Comparison of ENCODE assay signal across 1 cellular context in the genomic region with DNA sequence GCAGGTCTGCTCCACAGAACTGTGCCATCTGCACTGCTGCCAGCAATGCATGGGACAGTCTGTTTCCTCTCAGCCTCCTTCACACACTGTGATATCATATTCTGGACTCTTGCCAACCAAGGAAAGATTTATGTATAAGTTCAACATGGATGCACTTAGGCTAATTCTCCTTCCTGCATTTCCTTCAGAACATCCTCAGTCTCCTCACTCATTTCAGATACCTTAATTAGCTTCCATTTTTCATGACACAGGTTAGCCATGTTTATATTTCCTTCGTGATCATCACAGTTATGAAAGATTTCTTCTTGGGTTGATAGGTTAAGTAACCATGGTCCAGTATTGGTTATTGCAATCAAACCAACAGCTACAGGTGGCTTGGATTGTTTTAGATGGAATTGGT.
TF ChIP-seq lines count a peak whose summit lies in the region.

No MANE protein-coding gene starts in this region.

TF ChIP-seq in K562, 482 proteins besides CTCF, POLR2A, EP300 and RAD21 (continued from another document and continues in another):
- TF ChIP-seq, protein P1, sequence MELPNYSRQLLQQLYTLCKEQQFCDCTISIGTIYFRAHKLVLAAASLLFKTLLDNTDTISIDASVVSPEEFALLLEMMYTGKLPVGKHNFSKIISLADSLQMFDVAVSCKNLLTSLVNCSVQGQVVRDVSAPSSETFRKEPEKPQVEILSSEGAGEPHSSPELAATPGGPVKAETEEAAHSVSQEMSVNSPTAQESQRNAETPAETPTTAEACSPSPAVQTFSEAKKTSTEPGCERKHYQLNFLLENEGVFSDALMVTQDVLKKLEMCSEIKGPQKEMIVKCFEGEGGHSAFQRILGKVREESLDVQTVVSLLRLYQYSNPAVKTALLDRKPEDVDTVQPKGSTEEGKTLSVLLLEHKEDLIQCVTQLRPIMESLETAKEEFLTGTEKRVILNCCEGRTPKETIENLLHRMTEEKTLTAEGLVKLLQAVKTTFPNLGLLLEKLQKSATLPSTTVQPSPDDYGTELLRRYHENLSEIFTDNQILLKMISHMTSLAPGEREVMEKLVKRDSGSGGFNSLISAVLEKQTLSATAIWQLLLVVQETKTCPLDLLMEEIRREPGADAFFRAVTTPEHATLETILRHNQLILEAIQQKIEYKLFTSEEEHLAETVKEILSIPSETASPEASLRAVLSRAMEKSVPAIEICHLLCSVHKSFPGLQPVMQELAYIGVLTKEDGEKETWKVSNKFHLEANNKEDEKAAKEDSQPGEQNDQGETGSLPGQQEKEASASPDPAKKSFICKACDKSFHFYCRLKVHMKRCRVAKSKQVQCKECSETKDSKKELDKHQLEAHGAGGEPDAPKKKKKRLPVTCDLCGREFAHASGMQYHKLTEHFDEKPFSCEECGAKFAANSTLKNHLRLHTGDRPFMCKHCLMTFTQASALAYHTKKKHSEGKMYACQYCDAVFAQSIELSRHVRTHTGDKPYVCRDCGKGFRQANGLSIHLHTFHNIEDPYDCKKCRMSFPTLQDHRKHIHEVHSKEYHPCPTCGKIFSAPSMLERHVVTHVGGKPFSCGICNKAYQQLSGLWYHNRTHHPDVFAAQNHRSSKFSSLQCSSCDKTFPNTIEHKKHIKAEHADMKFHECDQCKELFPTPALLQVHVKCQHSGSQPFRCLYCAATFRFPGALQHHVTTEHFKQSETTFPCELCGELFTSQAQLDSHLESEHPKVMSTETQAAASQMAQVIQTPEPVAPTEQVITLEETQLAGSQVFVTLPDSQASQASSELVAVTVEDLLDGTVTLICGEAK (IDR thresholded peaks at IDR 0.05), result no peak
- TF ChIP-seq, protein P1 (CRISPR knock-in tag; IDR thresholded peaks at IDR 0.05), result no peak
- TF ChIP-seq, protein P2, sequence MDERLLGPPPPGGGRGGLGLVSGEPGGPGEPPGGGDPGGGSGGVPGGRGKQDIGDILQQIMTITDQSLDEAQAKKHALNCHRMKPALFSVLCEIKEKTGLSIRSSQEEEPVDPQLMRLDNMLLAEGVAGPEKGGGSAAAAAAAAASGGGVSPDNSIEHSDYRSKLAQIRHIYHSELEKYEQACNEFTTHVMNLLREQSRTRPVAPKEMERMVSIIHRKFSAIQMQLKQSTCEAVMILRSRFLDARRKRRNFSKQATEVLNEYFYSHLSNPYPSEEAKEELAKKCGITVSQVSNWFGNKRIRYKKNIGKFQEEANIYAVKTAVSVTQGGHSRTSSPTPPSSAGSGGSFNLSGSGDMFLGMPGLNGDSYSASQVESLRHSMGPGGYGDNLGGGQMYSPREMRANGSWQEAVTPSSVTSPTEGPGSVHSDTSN (CRISPR knock-in tag; IDR thresholded peaks at IDR 0.05; ENCODE audit: low read depth), result no peak
- TF ChIP-seq, protein P2 (tag; conservative IDR thresholded peaks at IDR 0.05; ENCODE audit: low read depth), result peak; percentile 91
- TF ChIP-seq KAT8 (IDR thresholded peaks at IDR 0.05; ENCODE audit: low read depth) (no peak), DDX20 (tag; IDR thresholded peaks at IDR 0.05; ENCODE audit: low read depth) (peak; percentile 92), BCL6 (CRISPR knock-in tag; IDR thresholded peaks at IDR 0.05) (0 out of 2 replicates have a peak, but pooled peaks have one; percentile 53), SAP30 (IDR thresholded peaks at IDR 0.05; ENCODE audit: borderline replicate concordance, insufficient read depth, low read depth, low read length, poor library complexity, severe bottlenecking) (no peak), ZNF239 (CRISPR knock-in tag; IDR thresholded peaks at IDR 0.05) (peak; percentile 81), RCOR1 (IDR thresholded peaks at IDR 0.05; ENCODE audit: borderline replicate concordance in 1 of 2, low read depth in 2 of 2, low read length in 2 of 2) (no peak), ZNF41 (CRISPR knock-in tag; conservative IDR thresholded peaks at IDR 0.05) (peak; percentile 80; the same call in 1 of the 2 replicates), MAFK (IDR thresholded peaks at IDR 0.05; ENCODE audit: low read length) (no peak), NR2C2 (CRISPR knock-in tag; IDR thresholded peaks at IDR 0.05) (no peak), NR2C2 (tag; IDR thresholded peaks at IDR 0.05) (peak; percentile 48; the same call in 1 of the 2 replicates), PTRF (tag; IDR thresholded peaks at IDR 0.05) (peak; percentile 94), NCOA1 (IDR thresholded peaks at IDR 0.05; ENCODE audit: low read depth) (no peak)
- TF ChIP-seq, protein P3, sequence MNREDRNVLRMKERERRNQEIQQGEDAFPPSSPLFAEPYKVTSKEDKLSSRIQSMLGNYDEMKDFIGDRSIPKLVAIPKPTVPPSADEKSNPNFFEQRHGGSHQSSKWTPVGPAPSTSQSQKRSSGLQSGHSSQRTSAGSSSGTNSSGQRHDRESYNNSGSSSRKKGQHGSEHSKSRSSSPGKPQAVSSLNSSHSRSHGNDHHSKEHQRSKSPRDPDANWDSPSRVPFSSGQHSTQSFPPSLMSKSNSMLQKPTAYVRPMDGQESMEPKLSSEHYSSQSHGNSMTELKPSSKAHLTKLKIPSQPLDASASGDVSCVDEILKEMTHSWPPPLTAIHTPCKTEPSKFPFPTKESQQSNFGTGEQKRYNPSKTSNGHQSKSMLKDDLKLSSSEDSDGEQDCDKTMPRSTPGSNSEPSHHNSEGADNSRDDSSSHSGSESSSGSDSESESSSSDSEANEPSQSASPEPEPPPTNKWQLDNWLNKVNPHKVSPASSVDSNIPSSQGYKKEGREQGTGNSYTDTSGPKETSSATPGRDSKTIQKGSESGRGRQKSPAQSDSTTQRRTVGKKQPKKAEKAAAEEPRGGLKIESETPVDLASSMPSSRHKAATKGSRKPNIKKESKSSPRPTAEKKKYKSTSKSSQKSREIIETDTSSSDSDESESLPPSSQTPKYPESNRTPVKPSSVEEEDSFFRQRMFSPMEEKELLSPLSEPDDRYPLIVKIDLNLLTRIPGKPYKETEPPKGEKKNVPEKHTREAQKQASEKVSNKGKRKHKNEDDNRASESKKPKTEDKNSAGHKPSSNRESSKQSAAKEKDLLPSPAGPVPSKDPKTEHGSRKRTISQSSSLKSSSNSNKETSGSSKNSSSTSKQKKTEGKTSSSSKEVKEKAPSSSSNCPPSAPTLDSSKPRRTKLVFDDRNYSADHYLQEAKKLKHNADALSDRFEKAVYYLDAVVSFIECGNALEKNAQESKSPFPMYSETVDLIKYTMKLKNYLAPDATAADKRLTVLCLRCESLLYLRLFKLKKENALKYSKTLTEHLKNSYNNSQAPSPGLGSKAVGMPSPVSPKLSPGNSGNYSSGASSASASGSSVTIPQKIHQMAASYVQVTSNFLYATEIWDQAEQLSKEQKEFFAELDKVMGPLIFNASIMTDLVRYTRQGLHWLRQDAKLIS (CRISPR knock-in tag; IDR thresholded peaks at IDR 0.05), result no peak
- TF ChIP-seq, protein P4, sequence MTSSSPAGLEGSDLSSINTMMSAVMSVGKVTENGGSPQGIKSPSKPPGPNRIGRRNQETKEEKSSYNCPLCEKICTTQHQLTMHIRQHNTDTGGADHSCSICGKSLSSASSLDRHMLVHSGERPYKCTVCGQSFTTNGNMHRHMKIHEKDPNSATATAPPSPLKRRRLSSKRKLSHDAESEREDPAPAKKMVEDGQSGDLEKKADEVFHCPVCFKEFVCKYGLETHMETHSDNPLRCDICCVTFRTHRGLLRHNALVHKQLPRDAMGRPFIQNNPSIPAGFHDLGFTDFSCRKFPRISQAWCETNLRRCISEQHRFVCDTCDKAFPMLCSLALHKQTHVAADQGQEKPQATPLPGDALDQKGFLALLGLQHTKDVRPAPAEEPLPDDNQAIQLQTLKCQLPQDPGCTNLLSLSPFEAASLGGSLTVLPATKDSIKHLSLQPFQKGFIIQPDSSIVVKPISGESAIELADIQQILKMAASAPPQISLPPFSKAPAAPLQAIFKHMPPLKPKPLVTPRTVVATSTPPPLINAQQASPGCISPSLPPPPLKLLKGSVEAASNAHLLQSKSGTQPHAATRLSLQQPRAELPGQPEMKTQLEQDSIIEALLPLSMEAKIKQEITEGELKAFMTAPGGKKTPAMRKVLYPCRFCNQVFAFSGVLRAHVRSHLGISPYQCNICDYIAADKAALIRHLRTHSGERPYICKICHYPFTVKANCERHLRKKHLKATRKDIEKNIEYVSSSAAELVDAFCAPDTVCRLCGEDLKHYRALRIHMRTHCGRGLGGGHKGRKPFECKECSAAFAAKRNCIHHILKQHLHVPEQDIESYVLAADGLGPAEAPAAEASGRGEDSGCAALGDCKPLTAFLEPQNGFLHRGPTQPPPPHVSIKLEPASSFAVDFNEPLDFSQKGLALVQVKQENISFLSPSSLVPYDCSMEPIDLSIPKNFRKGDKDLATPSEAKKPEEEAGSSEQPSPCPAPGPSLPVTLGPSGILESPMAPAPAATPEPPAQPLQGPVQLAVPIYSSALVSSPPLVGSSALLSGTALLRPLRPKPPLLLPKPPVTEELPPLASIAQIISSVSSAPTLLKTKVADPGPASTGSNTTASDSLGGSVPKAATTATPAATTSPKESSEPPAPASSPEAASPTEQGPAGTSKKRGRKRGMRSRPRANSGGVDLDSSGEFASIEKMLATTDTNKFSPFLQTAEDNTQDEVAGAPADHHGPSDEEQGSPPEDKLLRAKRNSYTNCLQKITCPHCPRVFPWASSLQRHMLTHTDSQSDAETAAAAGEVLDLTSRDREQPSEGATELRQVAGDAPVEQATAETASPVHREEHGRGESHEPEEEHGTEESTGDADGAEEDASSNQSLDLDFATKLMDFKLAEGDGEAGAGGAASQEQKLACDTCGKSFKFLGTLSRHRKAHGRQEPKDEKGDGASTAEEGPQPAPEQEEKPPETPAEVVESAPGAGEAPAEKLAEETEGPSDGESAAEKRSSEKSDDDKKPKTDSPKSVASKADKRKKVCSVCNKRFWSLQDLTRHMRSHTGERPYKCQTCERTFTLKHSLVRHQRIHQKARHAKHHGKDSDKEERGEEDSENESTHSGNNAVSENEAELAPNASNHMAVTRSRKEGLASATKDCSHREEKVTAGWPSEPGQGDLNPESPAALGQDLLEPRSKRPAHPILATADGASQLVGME (CRISPR knock-in tag; IDR thresholded peaks at IDR 0.05), result no peak
- TF ChIP-seq, protein P5, sequence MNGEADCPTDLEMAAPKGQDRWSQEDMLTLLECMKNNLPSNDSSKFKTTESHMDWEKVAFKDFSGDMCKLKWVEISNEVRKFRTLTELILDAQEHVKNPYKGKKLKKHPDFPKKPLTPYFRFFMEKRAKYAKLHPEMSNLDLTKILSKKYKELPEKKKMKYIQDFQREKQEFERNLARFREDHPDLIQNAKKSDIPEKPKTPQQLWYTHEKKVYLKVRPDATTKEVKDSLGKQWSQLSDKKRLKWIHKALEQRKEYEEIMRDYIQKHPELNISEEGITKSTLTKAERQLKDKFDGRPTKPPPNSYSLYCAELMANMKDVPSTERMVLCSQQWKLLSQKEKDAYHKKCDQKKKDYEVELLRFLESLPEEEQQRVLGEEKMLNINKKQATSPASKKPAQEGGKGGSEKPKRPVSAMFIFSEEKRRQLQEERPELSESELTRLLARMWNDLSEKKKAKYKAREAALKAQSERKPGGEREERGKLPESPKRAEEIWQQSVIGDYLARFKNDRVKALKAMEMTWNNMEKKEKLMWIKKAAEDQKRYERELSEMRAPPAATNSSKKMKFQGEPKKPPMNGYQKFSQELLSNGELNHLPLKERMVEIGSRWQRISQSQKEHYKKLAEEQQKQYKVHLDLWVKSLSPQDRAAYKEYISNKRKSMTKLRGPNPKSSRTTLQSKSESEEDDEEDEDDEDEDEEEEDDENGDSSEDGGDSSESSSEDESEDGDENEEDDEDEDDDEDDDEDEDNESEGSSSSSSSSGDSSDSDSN (IDR thresholded peaks at IDR 0.05; ENCODE audit: borderline replicate concordance in 1 of 2, low read depth in 2 of 2, low read length in 2 of 2), result no peak
- TF ChIP-seq, protein P6, sequence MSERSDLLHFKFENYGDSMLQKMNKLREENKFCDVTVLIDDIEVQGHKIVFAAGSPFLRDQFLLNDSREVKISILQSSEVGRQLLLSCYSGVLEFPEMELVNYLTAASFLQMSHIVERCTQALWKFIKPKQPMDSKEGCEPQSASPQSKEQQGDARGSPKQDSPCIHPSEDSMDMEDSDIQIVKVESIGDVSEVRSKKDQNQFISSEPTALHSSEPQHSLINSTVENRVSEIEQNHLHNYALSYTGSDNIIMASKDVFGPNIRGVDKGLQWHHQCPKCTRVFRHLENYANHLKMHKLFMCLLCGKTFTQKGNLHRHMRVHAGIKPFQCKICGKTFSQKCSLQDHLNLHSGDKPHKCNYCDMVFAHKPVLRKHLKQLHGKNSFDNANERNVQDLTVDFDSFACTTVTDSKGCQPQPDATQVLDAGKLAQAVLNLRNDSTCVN (CRISPR knock-in tag; IDR thresholded peaks at IDR 0.05), result 0 out of 2 replicates have a peak, but pooled peaks have one; percentile 61
- TF ChIP-seq, protein P7, sequence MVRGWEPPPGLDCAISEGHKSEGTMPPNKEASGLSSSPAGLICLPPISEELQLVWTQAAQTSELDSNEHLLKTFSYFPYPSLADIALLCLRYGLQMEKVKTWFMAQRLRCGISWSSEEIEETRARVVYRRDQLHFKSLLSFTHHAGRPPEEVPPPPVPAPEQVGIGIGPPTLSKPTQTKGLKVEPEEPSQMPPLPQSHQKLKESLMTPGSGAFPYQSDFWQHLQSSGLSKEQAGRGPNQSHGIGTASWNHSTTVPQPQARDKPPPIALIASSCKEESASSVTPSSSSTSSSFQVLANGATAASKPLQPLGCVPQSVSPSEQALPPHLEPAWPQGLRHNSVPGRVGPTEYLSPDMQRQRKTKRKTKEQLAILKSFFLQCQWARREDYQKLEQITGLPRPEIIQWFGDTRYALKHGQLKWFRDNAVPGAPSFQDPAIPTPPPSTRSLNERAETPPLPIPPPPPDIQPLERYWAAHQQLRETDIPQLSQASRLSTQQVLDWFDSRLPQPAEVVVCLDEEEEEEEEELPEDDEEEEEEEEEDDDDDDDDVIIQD (CRISPR knock-in tag; IDR thresholded peaks at IDR 0.05), result no peak
